ENCODE assay signal across 23 cellular contexts in genomic region chr7:98944386-98944785, GRCh38.
DNase-seq lines count a peak whose midpoint lies in the region; ATAC-seq lines count a peak whose summit lies in the region.
"Had no signal": no experiment of that assay in that cellular context is flagged by ENCODE, and none has a peak within 500 bp of the region (broad histone marks: within the 10 kb centered on the region; RNA-seq: fewer than 3 reads in every experiment).

No MANE protein-coding gene starts in this region.

- DNase-seq in activated T-cell treated with anti-CD3 and anti-CD28 coated beads, Interleukin-2, amount 50 U/mL, for 24 hours = no peak
- DNase-seq in activated T-cell treated with anti-CD3 and anti-CD28 coated beads, Interleukin-2, amount 50 U/mL, for 72 hours = no peak
- DNase-seq in T-helper 17 cell (no peak), left lobe of liver (ENCODE audit: low spot score) (peak; percentile 19)
- DNase-seq: 8988T; ACHN; AML-193; BE2C; CD4-positive, alpha-beta T cell; CD8-positive, alpha-beta memory T cell; DMS 273 treated with DMSO at 0.1 percent for 48 hours; DMS79; EL; GDM1; H9 had no signal

- no peaks in the 10 kb centered on the region for H3K27me3 Mint-ChIP-seq in activated T-cell treated with anti-CD3 and anti-CD28 coated beads, Interleukin-2, amount 50 U/mL, for 24 hours
- H3K27me3 Mint-ChIP-seq in activated T-cell treated with anti-CD3 and anti-CD28 coated beads, Interleukin-2, amount 50 U/mL, for 72 hours (ENCODE audit: low read depth) = no peaks in the 10 kb centered on the region
- H3K27me3 Mint-ChIP-seq in T-helper 17 cell = no peaks in the 10 kb centered on the region
- H3K27me3 Mint-ChIP-seq: CD4-positive, alpha-beta T cell; CD8-positive, alpha-beta memory T cell had no signal

- H3K27ac Mint-ChIP-seq in activated T-cell treated with anti-CD3 and anti-CD28 coated beads, Interleukin-2, amount 50 U/mL, for 24 hours = peak overlapping the region; percentile 47
- no peak overlapping the region for H3K27ac Mint-ChIP-seq in activated T-cell treated with anti-CD3 and anti-CD28 coated beads, Interleukin-2, amount 50 U/mL, for 72 hours
- peak overlapping the region; percentile 45 for H3K27ac Mint-ChIP-seq in T-helper 17 cell
- H3K27ac Mint-ChIP-seq: CD4-positive, alpha-beta T cell; GM23338 had no signal

- peaks cover 97% of the 10 kb centered on the region for H3K36me3 Mint-ChIP-seq in activated T-cell treated with anti-CD3 and anti-CD28 coated beads, Interleukin-2, amount 50 U/mL, for 24 hours (ENCODE audit: low read depth)
- H3K36me3 Mint-ChIP-seq in activated T-cell treated with anti-CD3 and anti-CD28 coated beads, Interleukin-2, amount 50 U/mL, for 72 hours (ENCODE audit: insufficient read depth in 2 of 2) = peaks cover 11 to 16% of the 10 kb centered on the region in 2 donors
- peaks cover 6% of the 10 kb centered on the region for H3K36me3 Mint-ChIP-seq in T-helper 17 cell (ENCODE audit: low read depth)

- no peaks in the 10 kb centered on the region for H3K4me1 Mint-ChIP-seq in activated T-cell treated with anti-CD3 and anti-CD28 coated beads, Interleukin-2, amount 50 U/mL, for 24 hours (ENCODE audit: low read depth)
- H3K4me1 Mint-ChIP-seq in activated T-cell treated with anti-CD3 and anti-CD28 coated beads, Interleukin-2, amount 50 U/mL, for 72 hours (ENCODE audit: low read depth) = no peaks in the 10 kb centered on the region
- H3K4me1 Mint-ChIP-seq in T-helper 17 cell = peaks cover 10% of the 10 kb centered on the region
- H3K4me1 Mint-ChIP-seq: CD14-positive monocyte, GM23338, H9 had no signal

- H3K9me3 Mint-ChIP-seq in activated T-cell treated with anti-CD3 and anti-CD28 coated beads, Interleukin-2, amount 50 U/mL, for 24 hours = no peaks in the 10 kb centered on the region
- no peaks in the 10 kb centered on the region for H3K9me3 Mint-ChIP-seq in activated T-cell treated with anti-CD3 and anti-CD28 coated beads, Interleukin-2, amount 50 U/mL, for 72 hours
- H3K9me3 Mint-ChIP-seq: CD14-positive monocyte; CD4-positive, alpha-beta T cell; CD8-positive, alpha-beta memory T cell; GM23338; H9 had no signal

- no peak overlapping the region for H3K4me3 Mint-ChIP-seq in activated T-cell treated with anti-CD3 and anti-CD28 coated beads, Interleukin-2, amount 50 U/mL, for 24 hours
- no peak overlapping the region for H3K4me3 Mint-ChIP-seq in activated T-cell treated with anti-CD3 and anti-CD28 coated beads, Interleukin-2, amount 50 U/mL, for 72 hours
- H3K4me3 Mint-ChIP-seq in T-helper 17 cell = no peak overlapping the region
- H3K4me3 Mint-ChIP-seq: CD14-positive monocyte; CD4-positive, alpha-beta T cell; CD8-positive, alpha-beta memory T cell; GM23338; H9 had no signal

- no peaks in the 10 kb centered on the region for H3K9me3 ChIP-seq in T-helper 17 cell (ENCODE audit: control insufficient read depth, low read length, poor library complexity, severe bottlenecking)
- H3K9me3 ChIP-seq: A549; BE2C; BLaER1 treated with 17β-estradiol and CSF1 and Interleukin-3, amounts not matched to agents 10 nM and 100 nM had no signal

- ATAC-seq in activated T-cell treated with anti-CD3 and anti-CD28 coated beads, Interleukin-2, amount 50 U/mL, for 72 hours (replicated peaks in 1 of 2) = no peak
- ATAC-seq in T-helper 17 cell (no peak), left lobe of liver (no peak), HG03135 (IDR thresholded peaks at IDR 0.05; ENCODE audit: unreplicated experiment) (no peak), GM21447 (IDR thresholded peaks at IDR 0.05; ENCODE audit: unreplicated experiment) (no peak)
- ATAC-seq: A549, GM12878, GM23338, HCT116 had no signal
